ENCODE assay signal across 8 cellular contexts in genomic region chr19:10095948-10096614, GRCh38. TPM values are rescaled to one million over a fixed set of nuclear protein-coding genes. Genes with fewer than 3 reads are reported as not detected.
A peak's percentile ranks its signal among the peaks of the same experiment; 100 is the strongest.
DNase-seq lines count a peak whose midpoint lies in the region; ATAC-seq and TF ChIP-seq lines count a peak whose summit lies in the region.

No MANE protein-coding gene starts in this region.

- no peaks in the 10 kb centered on the region for H3K27me3 ChIP-seq in kidney epithelial cell (ENCODE audit: control insufficient read depth, insufficient read depth, low read length)

- in situ Hi-C loops in ACHN (cut with HindIII; ENCODE audit: low pct_ligation_motif_present, low pct_unique_long_range_greater_than_20kb, low sequenced_read_pairs) = no loop called here

- ATAC-seq in GM18873 (IDR thresholded peaks at IDR 0.05; ENCODE audit: low FRiP score, unreplicated experiment) (peak; percentile 54), HG03135 (IDR thresholded peaks at IDR 0.05; ENCODE audit: unreplicated experiment) (peak; percentile 65)

- no peak for TF ChIP-seq CTCF in kidney epithelial cell (IDR thresholded peaks at IDR 0.05; ENCODE audit: insufficient read depth, low read length, poor library complexity, severe bottlenecking)

- peak; percentile 87 for DNase-seq in ACHN
- peak; percentile 82 for DNase-seq in NCI-H2196 treated with DMSO at 0.1 percent for 48 hours (lab: John Stamatoyannopoulos, UW; ENCODE audit: unreplicated experiment)
- DNase-seq in activated CD4-positive, CD25-positive, alpha-beta regulatory T cell (lab: John Stamatoyannopoulos, UW) = peak; percentile 71 to 85 (median 82)
- peak; percentile 61 for DNase-seq in cerebellar cortex (ENCODE audit: low spot score)
- peak; percentile 53 for DNase-seq in kidney epithelial cell (ENCODE audit: low read depth)
- DNase-seq in stimulated activated CD4-positive, alpha-beta T cell treated with anti-CD3 and anti-CD28 coated beads, Interleukin-1b, Interleukin-23, amount 100 ng/mL, for 1 hour (ENCODE audit: low read depth in 2 of 2) = peak; percentile 79 to 86

- no peaks in the 10 kb centered on the region for H3K36me3 ChIP-seq in kidney epithelial cell (ENCODE audit: control insufficient read depth, insufficient read depth, low read length)

- H3K4me3 ChIP-seq in kidney epithelial cell (ENCODE audit: low read depth, low read length) = peak overlapping the region; percentile 42

RNA-seq across cellular contexts. Expression of gene ANGPTL6, which starts 6.4 kb away (rescaled TPM):
- total RNA-seq in kidney epithelial cell = 0.96 TPM in 1 of 2 replicates, not detected in the other

RNA-seq across cellular contexts. Expression of gene SHFL, which starts 10.0 kb away (rescaled TPM):
- 32.1 and 35.3 TPM in 2 replicates for total RNA-seq in kidney epithelial cell

RNA-seq across cellular contexts. Expression of gene PPAN, which starts 10.1 kb away (rescaled TPM):
- 50.0 and 63.4 TPM in 2 replicates for total RNA-seq in kidney epithelial cell

RNA-seq across cellular contexts. Expression of gene P2RY11, which starts 15.4 kb away (rescaled TPM):
- total RNA-seq in kidney epithelial cell = 6.3 and 9.4 TPM in 2 replicates

RNA-seq across cellular contexts. Expression of gene EIF3G, which starts 23.6 kb away (rescaled TPM):
- total RNA-seq in kidney epithelial cell = 321 and 329 TPM in 2 replicates

Comparison
In these comparisons a context has a peak if more than half of its experiments do, and no peak if none do; other contexts are left out.
1. Peak in every context shown above with its lines: DNase-seq, ATAC-seq and H3K4me3 ChIP-seq.